ENCODE assay signal across 14 cellular contexts in genomic region chr3:9098716-9099675, GRCh38.
DNase-seq lines count a peak whose midpoint lies in the region; ATAC-seq and TF ChIP-seq lines count a peak whose summit lies in the region.
"Had no signal": no experiment of that assay in that cellular context is flagged by ENCODE, and none has a peak within 500 bp of the region (broad histone marks: within the 10 kb centered on the region; RNA-seq: fewer than 3 reads in every experiment).

No MANE protein-coding gene starts in this region.

- intact Hi-C loops in PC-3 (cut with micrococcal nuclease): no loop called here
- intact Hi-C loops in head of caudate nucleus (cut with DNase I): no loop called here
- intact Hi-C loops in activated naive CD4-positive, alpha-beta T cell treated with anti-CD3 and anti-CD28 coated beads for 36 hours (cut with micrococcal nuclease): no loop called here

- no peak overlapping the region for H3K27ac Mint-ChIP-seq in activated naive CD4-positive, alpha-beta T cell treated with anti-CD3 and anti-CD28 coated beads for 36 hours
- H3K27ac Mint-ChIP-seq: activated naive CD8-positive, alpha-beta T cell; natural killer cell had no signal

- H3K4me3 ChIP-seq in PC-3 (ENCODE audit: low read length): no peak overlapping the region
- H3K4me3 ChIP-seq: thyroid gland had no signal

- ATAC-seq in PC-3 (peak; percentile 74), HG02642 (IDR thresholded peaks at IDR 0.05; ENCODE audit: poor library complexity, unreplicated experiment) (no peak)
- ATAC-seq: natural killer cell had no signal

- H4K20me1 ChIP-seq in PC-3 (ENCODE audit: low read length): no peaks in the 10 kb centered on the region

- H3K27me3 Mint-ChIP-seq in activated naive CD4-positive, alpha-beta T cell treated with anti-CD3 and anti-CD28 coated beads for 36 hours (ENCODE audit: low read depth): no peaks in the 10 kb centered on the region
- H3K27me3 Mint-ChIP-seq: activated naive CD8-positive, alpha-beta T cell; dendritic cell treated with granulocyte-macrophage colony-stimulating factor and Interleukin-4, amounts not matched to agents 40 ng/mL and 50 ng/mL, for 4 days had no signal

- no peaks in the 10 kb centered on the region for H3K36me3 ChIP-seq in PC-3 (ENCODE audit: low read depth, low read length)
- H3K36me3 ChIP-seq: thyroid gland had no signal

- no TSS peak for BruUV-seq in PC-3 (replicated peaks; lab: Mats Ljungman, UMichigan)

- no peak overlapping the region for H3K4me3 Mint-ChIP-seq in activated naive CD4-positive, alpha-beta T cell treated with anti-CD3 and anti-CD28 coated beads for 36 hours
- H3K4me3 Mint-ChIP-seq: activated naive CD8-positive, alpha-beta T cell; dendritic cell treated with granulocyte-macrophage colony-stimulating factor and Interleukin-4, amounts not matched to agents 40 ng/mL and 50 ng/mL, for 4 days; natural killer cell had no signal

- H3K9ac ChIP-seq in PC-3 (ENCODE audit: low read length): no peak overlapping the region

- H3F3A ChIP-seq in PC-3 (ENCODE audit: low read length, unreplicated experiment): no peaks in the 10 kb centered on the region

- no peaks in the 10 kb centered on the region for H3K9me2 ChIP-seq in PC-3 (replicated peaks; ENCODE audit: low read length)

- POLR2A ChIA-PET in PC-3 (lab: Charles Lee; ENCODE audit: unreplicated experiment): no interaction called here

- in situ Hi-C loops in GM13976 (cut with MboI; ENCODE audit: low sequenced_read_pairs, unreplicated experiment): no loop called here

- CTCF ChIA-PET in PC-3 (lab: Charles Lee): no interaction called here
- CTCF ChIA-PET in activated naive CD4-positive, alpha-beta T cell treated with anti-CD3 and anti-CD28 coated beads for 36 hours (lab: Charles Lee): no interaction called here

- no peaks in the 10 kb centered on the region for H3K9me3 Mint-ChIP-seq in activated naive CD4-positive, alpha-beta T cell treated with anti-CD3 and anti-CD28 coated beads for 36 hours
- H3K9me3 Mint-ChIP-seq: dendritic cell treated with granulocyte-macrophage colony-stimulating factor and Interleukin-4, amounts not matched to agents 40 ng/mL and 50 ng/mL, for 4 days; natural killer cell had no signal

- H3K27me3 ChIP-seq in PC-3 (ENCODE audit: low read length): no peaks in the 10 kb centered on the region
- H3K27me3 ChIP-seq: thyroid gland had no signal

- no peaks in the 10 kb centered on the region for H3K36me3 Mint-ChIP-seq in activated naive CD4-positive, alpha-beta T cell treated with anti-CD3 and anti-CD28 coated beads for 36 hours (ENCODE audit: low read depth)
- H3K36me3 Mint-ChIP-seq: activated naive CD8-positive, alpha-beta T cell; natural killer cell had no signal

- no peaks in the 10 kb centered on the region for H3K4me1 Mint-ChIP-seq in activated naive CD4-positive, alpha-beta T cell treated with anti-CD3 and anti-CD28 coated beads for 36 hours (ENCODE audit: low read depth)
- H3K4me1 Mint-ChIP-seq: natural killer cell had no signal

- DNase-seq in DMS53 (lab: John Stamatoyannopoulos, UW): peak; percentile 25
- DNase-seq in DMS53 treated with DMSO at 0.1 percent for 48 hours (lab: John Stamatoyannopoulos, UW; ENCODE audit: unreplicated experiment): no peak
- peak; percentile 56 for DNase-seq in PC-3
- DNase-seq in head of caudate nucleus: peak; percentile 39 to 89 (median 72)
- DNase-seq in putamen (ENCODE audit: low spot score): peak; percentile 74
- DNase-seq in GM13976 (ENCODE audit: low spot score): no peak
- DNase-seq in activated naive CD4-positive, alpha-beta T cell treated with anti-CD3 and anti-CD28 coated beads for 36 hours: no peak
- DNase-seq: KBM-7, natural killer cell, NCI-H226, thyroid gland had no signal

- no peak overlapping the region for H3K4me2 ChIP-seq in PC-3 (ENCODE audit: low read length)

- H3K4me1 ChIP-seq in PC-3 (ENCODE audit: insufficient read depth, low read length): 0 out of 2 replicates have a peak, but pooled peaks cover 5% of the 10 kb centered on the region
- H3K4me1 ChIP-seq: thyroid gland had no signal

- no peaks in the 10 kb centered on the region for H3K9me3 ChIP-seq in PC-3 (ENCODE audit: low read length)
- H3K9me3 ChIP-seq: thyroid gland had no signal

- TF ChIP-seq CTCF in PC-3 (conservative IDR thresholded peaks at IDR 0.05; ENCODE audit: low read depth, low read length) (no peak), GM13976 (IDR thresholded peaks at IDR 0.05; ENCODE audit: borderline replicate concordance, control extremely low read depth, extremely low read depth, insufficient read depth, missing control alignments) (no peak)

- H3K79me2 ChIP-seq in PC-3 (ENCODE audit: low read length): no peaks in the 10 kb centered on the region

- no peak overlapping the region for H2AFZ ChIP-seq in PC-3 (ENCODE audit: low read length)

- H3K27ac ChIP-seq in PC-3 (ENCODE audit: low read length): no peak overlapping the region
- H3K27ac ChIP-seq: thyroid gland had no signal

Comparison
In these comparisons a context has a peak if more than half of its experiments do, and no peak if none do; other contexts are left out.
1. DNase-seq: peak in DMS53 (single experiment), PC-3 (single experiment), head of caudate nucleus (42 of 42) and putamen (single experiment); none in DMS53 treated with DMSO at 0.1 percent for 48 hours (single experiment), GM13976 (single experiment) and activated naive CD4-positive, alpha-beta T cell treated with anti-CD3 and anti-CD28 coated beads for 36 hours (single experiment).